Comparison of ENCODE assay signal across 28 cellular contexts in the genomic region with DNA sequence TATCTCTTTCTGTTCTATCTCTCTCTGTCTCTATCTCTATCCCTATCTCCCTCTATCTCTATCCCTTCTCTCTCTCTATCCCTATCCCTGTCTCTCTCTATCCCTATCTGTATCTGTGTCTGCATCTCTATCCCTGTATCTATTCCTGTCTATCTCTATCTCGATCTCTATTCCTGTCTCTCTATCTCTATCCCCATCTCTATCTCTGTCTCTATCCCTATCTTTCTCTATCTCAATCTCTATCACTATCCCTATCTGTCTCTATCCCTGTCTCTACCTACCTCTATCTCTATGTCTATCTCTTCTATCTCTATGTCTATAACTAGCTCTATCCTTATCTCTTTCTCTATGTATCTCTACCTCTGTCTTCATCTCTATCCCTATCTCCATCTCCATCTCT.
"Had no signal": no experiment of that assay in that cellular context is flagged by ENCODE, and none has a peak within 500 bp of the region (broad histone marks: within the 10 kb centered on the region; RNA-seq: fewer than 3 reads in every experiment).

No MANE protein-coding gene starts in this region.

- H3K27ac Mint-ChIP-seq: stimulated activated effector memory CD8-positive, alpha-beta T cell treated with anti-CD3 and anti-CD28 coated beads, Interleukin-12 subunit alpha, Interleukin-12 subunit beta, amount 100 ng/mL, for 72 hours; stimulated activated memory B cell treated with anti-CD40 and anti-IgM and Interleukin-4, amounts not matched to agents 10 μg/mL and 1 μg/mL and 100 μg/mL, for 72 hours; stimulated activated naive B cell treated with anti-CD40 and anti-IgM and Interleukin-4, amounts not matched to agents 10 μg/mL and 1 μg/mL and 100 μg/mL, for 72 hours; stimulated activated naive CD8-positive, alpha-beta T cell treated with anti-CD3 and anti-CD28 coated beads, Interleukin-15, amount 100 ng/mL, for 72 hours; stimulated activated naive CD8-positive, alpha-beta T cell treated with anti-CD3 and anti-CD28 coated beads, Interleukin-15, Interleukin-2, amounts not matched to agents 100 ng/mL and 50 ng/mL, for 24 hours; type B pancreatic cell had no signal

- H3K4me3 ChIP-seq: stomach, suprapubic skin, testis, thoracic aorta, thyroid gland, tibial artery, tibial nerve, transverse colon, upper lobe of left lung, upper lobe of right lung, uterus, vagina had no signal

- H3K4me3 Mint-ChIP-seq: stimulated activated effector memory CD8-positive, alpha-beta T cell treated with anti-CD3 and anti-CD28 coated beads, Interleukin-12 subunit alpha, Interleukin-12 subunit beta, amount 100 ng/mL, for 72 hours; stimulated activated memory B cell treated with anti-CD40 and anti-IgM and Interleukin-4, amounts not matched to agents 10 μg/mL and 1 μg/mL and 100 μg/mL, for 72 hours; stimulated activated naive B cell treated with anti-CD40 and anti-IgM and Interleukin-4, amounts not matched to agents 10 μg/mL and 1 μg/mL and 100 μg/mL, for 72 hours; stimulated activated naive CD8-positive, alpha-beta T cell treated with anti-CD3 and anti-CD28 coated beads, Interleukin-15, amount 100 ng/mL, for 72 hours; stimulated activated naive CD8-positive, alpha-beta T cell treated with anti-CD3 and anti-CD28 coated beads, Interleukin-15, Interleukin-2, amounts not matched to agents 100 ng/mL and 50 ng/mL, for 24 hours; type B pancreatic cell had no signal

- H3K27me3 ChIP-seq: stomach, testis, thyroid gland, tibial artery, tibial nerve, transverse colon, upper lobe of left lung, upper lobe of right lung, uterus, vagina had no signal

- DNase-seq: stimulated activated CD4-positive, alpha-beta T cell treated with anti-CD3 and anti-CD28 coated beads, Interleukin-2, amount 100 ng/mL, for 48 hours; stimulated activated CD4-positive, alpha-beta T cell treated with anti-CD3 and anti-CD28 coated beads, Interleukin-4, amount 100 ng/mL, for 1 hour; stimulated activated CD4-positive, alpha-beta T cell treated with anti-CD3 and anti-CD28 coated beads, Interleukin-4, amount 100 ng/mL, for 24 hours; stimulated activated CD4-positive, alpha-beta T cell treated with anti-CD3 and anti-CD28 coated beads, Interleukin-4, amount 100 ng/mL, for 4 hours; stimulated activated CD8-positive, alpha-beta memory T cell treated with anti-CD3 and anti-CD28 coated beads, Interleukin-4, amount 100 ng/mL, for 48 hours; stimulated activated naive B cell treated with anti-CD40 and anti-IgM and Interleukin-4, amounts not matched to agents 10 μg/mL and 1 μg/mL and 100 μg/mL, for 72 hours; stimulated activated naive CD4-positive, alpha-beta T cell; stimulated activated naive CD4-positive, alpha-beta T cell treated with Interleukin-2 at 50 U/mL for 16 hours; stimulated activated naive CD8-positive, alpha-beta T cell treated with anti-CD3 and anti-CD28 coated beads, Interleukin-15, amount 100 ng/mL, for 72 hours; stimulated activated naive CD8-positive, alpha-beta T cell treated with anti-CD3 and anti-CD28 coated beads, Interleukin-15, Interleukin-2, amounts not matched to agents 100 U/mL and 50 U/mL, for 24 hours; stomach; substantia nigra; testis; thyroid gland; tibial artery; transverse colon; upper lobe of left lung; upper lobe of right lung; uterus had no signal

- H3K9me3 ChIP-seq: stomach, suprapubic skin, testis, thoracic aorta, thyroid gland, tibial artery, tibial nerve, transverse colon, upper lobe of left lung, upper lobe of right lung, uterus, vagina had no signal

- ATAC-seq: stimulated activated effector memory CD8-positive, alpha-beta T cell treated with anti-CD3 and anti-CD28 coated beads, Interleukin-12 subunit alpha, Interleukin-12 subunit beta, amount 100 ng/mL, for 72 hours; stimulated activated memory B cell treated with anti-CD40 and anti-IgM and Interleukin-4, amounts not matched to agents 10 μg/mL and 1 μg/mL and 100 μg/mL, for 72 hours; stimulated activated naive B cell treated with anti-CD40 and anti-IgM and Interleukin-4, amounts not matched to agents 10 μg/mL and 1 μg/mL and 100 μg/mL, for 72 hours; stimulated activated naive CD8-positive, alpha-beta T cell treated with anti-CD3 and anti-CD28 coated beads, Interleukin-15, amount 100 ng/mL, for 72 hours; stimulated activated naive CD8-positive, alpha-beta T cell treated with anti-CD3 and anti-CD28 coated beads, Interleukin-15, Interleukin-2, amounts not matched to agents 100 U/mL and 50 U/mL, for 24 hours; upper lobe of right lung had no signal

- H3K4me1 Mint-ChIP-seq: stimulated activated effector memory CD8-positive, alpha-beta T cell treated with anti-CD3 and anti-CD28 coated beads, Interleukin-12 subunit alpha, Interleukin-12 subunit beta, amount 100 ng/mL, for 72 hours; stimulated activated memory B cell treated with anti-CD40 and anti-IgM and Interleukin-4, amounts not matched to agents 10 μg/mL and 1 μg/mL and 100 μg/mL, for 72 hours; stimulated activated naive B cell treated with anti-CD40 and anti-IgM and Interleukin-4, amounts not matched to agents 10 μg/mL and 1 μg/mL and 100 μg/mL, for 72 hours; stimulated activated naive CD8-positive, alpha-beta T cell treated with anti-CD3 and anti-CD28 coated beads, Interleukin-15, amount 100 ng/mL, for 72 hours had no signal

- H3K4me1 ChIP-seq: stomach, suprapubic skin, testis, thyroid gland, tibial artery, tibial nerve, transverse colon, upper lobe of left lung, upper lobe of right lung, uterus, vagina had no signal

- FAIRE-seq: urothelium cell line had no signal

- H3K27me3 Mint-ChIP-seq: stimulated activated memory B cell treated with anti-CD40 and anti-IgM and Interleukin-4, amounts not matched to agents 10 μg/mL and 1 μg/mL and 100 μg/mL, for 72 hours; stimulated activated naive CD8-positive, alpha-beta T cell treated with anti-CD3 and anti-CD28 coated beads, Interleukin-15, amount 100 ng/mL, for 72 hours; stimulated activated naive CD8-positive, alpha-beta T cell treated with anti-CD3 and anti-CD28 coated beads, Interleukin-15, Interleukin-2, amounts not matched to agents 100 ng/mL and 50 ng/mL, for 24 hours had no signal

- H3K36me3 ChIP-seq: stomach, suprapubic skin, thoracic aorta, thyroid gland, tibial artery, tibial nerve, transverse colon, upper lobe of left lung, upper lobe of right lung, uterus, vagina had no signal

- H3K27ac ChIP-seq: stomach, suprapubic skin, testis, thoracic aorta, thyroid gland, tibial artery, tibial nerve, transverse colon, upper lobe of left lung, upper lobe of right lung, uterus, vagina had no signal
